25 cellular contexts compared by ENCODE assay signal in the genomic region with DNA sequence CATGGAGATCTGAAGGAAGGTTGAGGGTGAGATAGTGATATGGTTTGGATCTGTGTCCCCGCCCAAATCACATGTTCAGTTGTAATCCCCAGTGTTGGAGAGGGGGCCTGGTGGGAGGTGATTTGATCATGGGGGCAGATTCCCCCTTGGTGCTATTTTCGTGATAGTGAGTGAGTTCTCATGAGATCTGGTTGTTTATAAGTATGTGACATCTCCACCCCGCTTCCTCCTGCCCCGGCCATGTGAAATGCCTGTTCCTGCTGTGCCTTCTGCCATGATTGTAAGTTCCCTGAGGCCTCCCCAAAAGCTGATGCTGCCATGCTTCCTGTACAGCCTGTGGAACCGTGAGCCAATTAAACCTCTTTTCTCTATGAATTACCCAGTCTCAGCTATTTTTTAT.
"Had no signal": no experiment of that assay in that cellular context is flagged by ENCODE, and none has a peak within 500 bp of the region (broad histone marks: within the 10 kb centered on the region; RNA-seq: fewer than 3 reads in every experiment).

No MANE protein-coding gene starts in this region.

- H3K9me3 Mint-ChIP-seq: natural killer cell treated with Interleukin-12 subunit alpha and Interleukin-12 subunit beta and Interleukin-15 and Interleukin-18, amount 100 ng/mL, for 72 hours; stimulated activated memory B cell treated with anti-CD40 and anti-IgM and Interleukin-4, amounts not matched to agents 10 μg/mL and 1 μg/mL and 100 μg/mL, for 72 hours; stimulated activated naive CD8-positive, alpha-beta T cell treated with anti-CD3 and anti-CD28 coated beads, Interleukin-15, amount 100 ng/mL, for 72 hours had no signal

- H3K27me3 ChIP-seq: left lung, ovary, right atrium auricular region, right lobe of liver, tibial nerve, upper lobe of left lung, vagina had no signal

- H3K27ac ChIP-seq: left lung, lower lobe of right lung, ovary, right atrium auricular region, right lobe of liver, tibial nerve, upper lobe of left lung, vagina had no signal

- H3K4me1 Mint-ChIP-seq: naive thymus-derived CD4-positive, alpha-beta T cell; stimulated activated memory B cell treated with anti-CD40 and anti-IgM and Interleukin-4, amounts not matched to agents 10 μg/mL and 1 μg/mL and 100 μg/mL, for 72 hours; stimulated activated naive CD8-positive, alpha-beta T cell treated with anti-CD3 and anti-CD28 coated beads, Interleukin-15, amount 100 ng/mL, for 72 hours had no signal

- H3K4me1 ChIP-seq: left lung, lower lobe of right lung, right atrium auricular region, right lobe of liver, tibial nerve, upper lobe of left lung, vagina had no signal

- H3K36me3 Mint-ChIP-seq: mesothelial cell of epicardium; naive thymus-derived CD4-positive, alpha-beta T cell; natural killer cell treated with Interleukin-12 subunit alpha and Interleukin-12 subunit beta and Interleukin-15 and Interleukin-18, amount 100 ng/mL, for 72 hours; stimulated activated memory B cell treated with anti-CD40 and anti-IgM and Interleukin-4, amounts not matched to agents 10 μg/mL and 1 μg/mL and 100 μg/mL, for 72 hours had no signal

- DNase-seq: hippocampal formation; kidney; left colon; left lung; lower lobe of right lung; mesendoderm; naive thymus-derived CD4-positive, alpha-beta T cell; ovary; right lobe of liver; stimulated activated CD4-positive, alpha-beta T cell treated with anti-CD3 and anti-CD28 coated beads, Interleukin-1b, Interleukin-23, amount 100 ng/mL, for 48 hours; stimulated activated CD4-positive, alpha-beta T cell treated with anti-CD3 and anti-CD28 coated beads, Interleukin-2, amount 100 ng/mL, for 48 hours; stimulated activated CD4-positive, alpha-beta T cell treated with anti-CD3 and anti-CD28 coated beads, Interleukin-4, amount 100 ng/mL, for 4 hours; stimulated activated CD8-positive, alpha-beta memory T cell treated with anti-CD3 and anti-CD28 coated beads, Interleukin-4, amount 100 ng/mL, for 48 hours; stimulated activated naive CD4-positive, alpha-beta T cell treated with Interleukin-2 at 50 U/mL for 16 hours; stimulated activated naive CD8-positive, alpha-beta T cell treated with anti-CD3 and anti-CD28 coated beads, Interleukin-15, amount 100 ng/mL, for 72 hours; substantia nigra; upper lobe of left lung had no signal

- H3K27me3 Mint-ChIP-seq: progenitor cell of endocrine pancreas; stimulated activated naive CD8-positive, alpha-beta T cell treated with anti-CD3 and anti-CD28 coated beads, Interleukin-15, amount 100 ng/mL, for 72 hours had no signal

- H3K4me3 ChIP-seq: left lung, lower lobe of right lung, ovary, right atrium auricular region, right lobe of liver, smooth muscle cell, tibial nerve, upper lobe of left lung, vagina had no signal

- H3K36me3 ChIP-seq: left lung, lower lobe of right lung, ovary, right atrium auricular region, right lobe of liver, tibial nerve, upper lobe of left lung, vagina had no signal

- H3K9me3 ChIP-seq: left lung, lower lobe of right lung, ovary, right atrium auricular region, right lobe of liver, tibial nerve, upper lobe of left lung, vagina had no signal

- H3K4me3 Mint-ChIP-seq: mesothelial cell of epicardium; naive thymus-derived CD4-positive, alpha-beta T cell; natural killer cell treated with Interleukin-12 subunit alpha and Interleukin-12 subunit beta and Interleukin-15 and Interleukin-18, amount 100 ng/mL, for 72 hours; stimulated activated memory B cell treated with anti-CD40 and anti-IgM and Interleukin-4, amounts not matched to agents 10 μg/mL and 1 μg/mL and 100 μg/mL, for 72 hours; stimulated activated naive CD8-positive, alpha-beta T cell treated with anti-CD3 and anti-CD28 coated beads, Interleukin-15, amount 100 ng/mL, for 72 hours had no signal

- H3K27ac Mint-ChIP-seq: mesothelial cell of epicardium; natural killer cell treated with Interleukin-12 subunit alpha and Interleukin-12 subunit beta and Interleukin-15 and Interleukin-18, amount 100 ng/mL, for 72 hours; progenitor cell of endocrine pancreas; stimulated activated memory B cell treated with anti-CD40 and anti-IgM and Interleukin-4, amounts not matched to agents 10 μg/mL and 1 μg/mL and 100 μg/mL, for 72 hours had no signal
